Comparison of ENCODE assay signal across 8 cellular contexts in genomic region chr7:120554960-120555571, GRCh38.
DNase-seq lines count a peak whose midpoint lies in the region; ATAC-seq and TF ChIP-seq lines count a peak whose summit lies in the region.

No MANE protein-coding gene starts in this region.

- no peak overlapping the region for H3K4me3 ChIP-seq in spleen

- no peak overlapping the region for H3K27ac ChIP-seq in spleen

- peak in 4 of 11 experiments; percentile 17 to 27 (median 20) for TF ChIP-seq CTCF in spleen (IDR thresholded peaks at IDR 0.05 in 8 of 11, conservative IDR thresholded peaks at IDR 0.05 in 3 of 11)

- TF ChIP-seq POLR2A in spleen (IDR thresholded peaks at IDR 0.05) = no peak

- DNase-seq in GM04504 (ENCODE audit: low read depth) = peak; percentile 17
- peak; percentile 57 for DNase-seq in NCI-H748 treated with DMSO at 0.1 percent for 48 hours (lab: John Stamatoyannopoulos, UW)
- peak; percentile 46 for DNase-seq in cerebellum (ENCODE audit: low spot score)
- peak; percentile 69 for DNase-seq in medulla oblongata (ENCODE audit: extremely low spot score)
- DNase-seq in spleen = no peak
- DNase-seq in cardiac septum (ENCODE audit: low spot score) = no peak

- intact Hi-C loops in spleen (cut with DNase I; ENCODE audit: low total_unique reads) = no loop called here
- intact Hi-C loops in cardiac septum (cut with DNase I) = loop anchor here (10.0 kb wide), 1 partner anchor 1280 kb away; no protein-coding TSS in a partner anchor

- ATAC-seq in GM21381 (IDR thresholded peaks at IDR 0.05; ENCODE audit: unreplicated experiment) (peak; percentile 71), HG03558 (IDR thresholded peaks at IDR 0.05; ENCODE audit: extremely low read depth, unreplicated experiment) (peak; percentile 37)

- no peaks in the 10 kb centered on the region for H3K36me3 ChIP-seq in spleen

- no peaks in the 10 kb centered on the region for H3K27me3 ChIP-seq in spleen (replicated peaks in 1 of 7)

- H3K4me1 ChIP-seq in spleen = no peaks in the 10 kb centered on the region

- H3K9me3 ChIP-seq in spleen = no peaks in the 10 kb centered on the region

Comparison
In these comparisons a context has a peak if more than half of its experiments do, and no peak if none do; other contexts are left out.
1. DNase-seq: peak in GM04504 (single experiment), NCI-H748 treated with DMSO at 0.1 percent for 48 hours (single experiment), cerebellum (single experiment) and medulla oblongata (single experiment); none in spleen (single experiment) and cardiac septum (single experiment).